In genomic region chr14:39218171-39218769, GRCh38 we compare ENCODE assay signal across 14 cellular contexts. TPM values are rescaled to one million over a fixed set of nuclear protein-coding genes. Genes with fewer than 3 reads are reported as not detected.
DNase-seq lines count a peak whose midpoint lies in the region; ATAC-seq and TF ChIP-seq lines count a peak whose summit lies in the region.
"Had no signal": no experiment of that assay in that cellular context is flagged by ENCODE, and none has a peak within 500 bp of the region (broad histone marks: within the 10 kb centered on the region; RNA-seq: fewer than 3 reads in every experiment).

No MANE protein-coding gene starts in this region.

- H3K4me3 ChIP-seq in cardiac fibroblast (replicated peaks in 1 of 2; ENCODE audit: low read depth in 2 of 2, low read length in 2 of 2), result no peak overlapping the region
- H3K4me3 ChIP-seq: Peyer's patch, prostate gland had no signal

- no peak for ATAC-seq in GM19452 (IDR thresholded peaks at IDR 0.05; ENCODE audit: unreplicated experiment)
- ATAC-seq: stimulated activated naive CD8-positive, alpha-beta T cell treated with anti-CD3 and anti-CD28 coated beads, Interleukin-15, Interleukin-2, amounts not matched to agents 100 U/mL and 50 U/mL, for 24 hours had no signal

- DNase-seq in ELR (ENCODE audit: low read depth), result peak; percentile 66
- peak; percentile 40 for DNase-seq in NCI-H460 (ENCODE audit: extremely low read depth, low read depth)
- DNase-seq in cardiac fibroblast (ENCODE audit: low read depth in 2 of 2), result peak; percentile 62 to 68
- DNase-seq in myocyte (ENCODE audit: low read depth), result peak; percentile 4
- DNase-seq in AG08395 (ENCODE audit: low spot score), result no peak
- DNase-seq in NCI-H526 treated with DMSO at 0.1 percent for 48 hours (lab: John Stamatoyannopoulos, UW), result no peak
- DNase-seq: amygdala; effector CD4-positive, alpha-beta T cell; hypothalamus; Peyer's patch; stimulated activated CD4-positive, alpha-beta T cell treated with anti-CD3 and anti-CD28 coated beads, Interleukin-4, amount 100 ng/mL, for 24 hours; stimulated activated naive CD8-positive, alpha-beta T cell treated with anti-CD3 and anti-CD28 coated beads, Interleukin-15, Interleukin-2, amounts not matched to agents 100 U/mL and 50 U/mL, for 24 hours had no signal

- TF ChIP-seq CTCF in cardiac fibroblast (IDR thresholded peaks at IDR 0.05; ENCODE audit: low read depth, low read length), result no peak

RNA-seq across cellular contexts. Expression of gene MIA2, which starts 15.4 kb away (rescaled TPM):
- total RNA-seq in NCI-H460 (2014; rRNA removed; shearing (Covaris generic)), result 66.7 and 72.8 TPM in 2 replicates
- polyA plus RNA-seq in NCI-H460 (2014; cell fraction: nucleus; rRNA removed), result 26.7 and 32.5 TPM in 2 replicates
- 12.5 and 24.4 TPM in 2 replicates for total RNA-seq in myocyte
- polyA plus RNA-seq in myocyte (2012), result 7.9 TPM

RNA-seq across cellular contexts. Expression of gene PNN, which starts 43.2 kb away (rescaled TPM):
- 32.5 and 48.9 TPM in 2 replicates for total RNA-seq in NCI-H460 (2014; rRNA removed; shearing (Covaris generic))
- polyA plus RNA-seq in NCI-H460 (2014; cell fraction: nucleus; rRNA removed), result 89.3 and 94.1 TPM in 2 replicates
- 24.0 and 30.3 TPM in 2 replicates for total RNA-seq in myocyte
- 32.0 TPM for polyA plus RNA-seq in myocyte (2012)

RNA-seq across cellular contexts. Expression of gene TRAPPC6B, which starts 48.1 kb away (rescaled TPM):
- total RNA-seq in NCI-H460 (2014; rRNA removed; shearing (Covaris generic)), result 31.5 and 38.1 TPM in 2 replicates
- 13.2 and 29.3 TPM in 2 replicates for polyA plus RNA-seq in NCI-H460 (2014; cell fraction: nucleus; rRNA removed)
- total RNA-seq in myocyte, result 20.3 and 26.2 TPM in 2 replicates
- polyA plus RNA-seq in myocyte (2012), result 13.0 TPM

Comparison
In these comparisons a context has a peak if more than half of its experiments do, and no peak if none do; other contexts are left out.
1. DNase-seq: peak in ELR (single experiment), NCI-H460 (single experiment), cardiac fibroblast (2 of 2) and myocyte (single experiment); none in AG08395 (single experiment) and NCI-H526 treated with DMSO at 0.1 percent for 48 hours (single experiment).